In the genomic region with DNA sequence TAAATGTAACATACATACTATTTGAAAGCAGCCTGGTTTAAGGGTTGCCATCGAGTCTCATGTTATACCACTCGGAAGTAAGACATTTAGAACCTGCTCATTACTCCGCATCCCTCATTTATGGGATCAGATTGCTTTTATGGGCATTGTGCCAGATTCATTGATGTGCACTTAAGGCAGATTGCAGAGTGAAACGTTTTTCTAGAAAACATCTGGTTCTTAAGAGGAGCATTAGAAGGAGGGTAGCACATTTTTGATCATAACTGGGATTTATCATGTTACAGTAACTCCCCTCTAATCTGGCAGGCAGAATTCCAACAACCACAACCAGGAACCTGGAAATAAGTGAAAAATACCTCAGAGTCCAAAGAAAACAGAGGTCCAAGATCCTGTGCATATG, we compare ENCODE assay signal across 2 cellular contexts.
TF ChIP-seq lines count a peak whose summit lies in the region.

No MANE protein-coding gene starts in this region.

TF ChIP-seq in GM23338, 12 proteins besides CTCF, POLR2A, EP300 and RAD21 (continued from another document):
- TF ChIP-seq, protein P1, sequence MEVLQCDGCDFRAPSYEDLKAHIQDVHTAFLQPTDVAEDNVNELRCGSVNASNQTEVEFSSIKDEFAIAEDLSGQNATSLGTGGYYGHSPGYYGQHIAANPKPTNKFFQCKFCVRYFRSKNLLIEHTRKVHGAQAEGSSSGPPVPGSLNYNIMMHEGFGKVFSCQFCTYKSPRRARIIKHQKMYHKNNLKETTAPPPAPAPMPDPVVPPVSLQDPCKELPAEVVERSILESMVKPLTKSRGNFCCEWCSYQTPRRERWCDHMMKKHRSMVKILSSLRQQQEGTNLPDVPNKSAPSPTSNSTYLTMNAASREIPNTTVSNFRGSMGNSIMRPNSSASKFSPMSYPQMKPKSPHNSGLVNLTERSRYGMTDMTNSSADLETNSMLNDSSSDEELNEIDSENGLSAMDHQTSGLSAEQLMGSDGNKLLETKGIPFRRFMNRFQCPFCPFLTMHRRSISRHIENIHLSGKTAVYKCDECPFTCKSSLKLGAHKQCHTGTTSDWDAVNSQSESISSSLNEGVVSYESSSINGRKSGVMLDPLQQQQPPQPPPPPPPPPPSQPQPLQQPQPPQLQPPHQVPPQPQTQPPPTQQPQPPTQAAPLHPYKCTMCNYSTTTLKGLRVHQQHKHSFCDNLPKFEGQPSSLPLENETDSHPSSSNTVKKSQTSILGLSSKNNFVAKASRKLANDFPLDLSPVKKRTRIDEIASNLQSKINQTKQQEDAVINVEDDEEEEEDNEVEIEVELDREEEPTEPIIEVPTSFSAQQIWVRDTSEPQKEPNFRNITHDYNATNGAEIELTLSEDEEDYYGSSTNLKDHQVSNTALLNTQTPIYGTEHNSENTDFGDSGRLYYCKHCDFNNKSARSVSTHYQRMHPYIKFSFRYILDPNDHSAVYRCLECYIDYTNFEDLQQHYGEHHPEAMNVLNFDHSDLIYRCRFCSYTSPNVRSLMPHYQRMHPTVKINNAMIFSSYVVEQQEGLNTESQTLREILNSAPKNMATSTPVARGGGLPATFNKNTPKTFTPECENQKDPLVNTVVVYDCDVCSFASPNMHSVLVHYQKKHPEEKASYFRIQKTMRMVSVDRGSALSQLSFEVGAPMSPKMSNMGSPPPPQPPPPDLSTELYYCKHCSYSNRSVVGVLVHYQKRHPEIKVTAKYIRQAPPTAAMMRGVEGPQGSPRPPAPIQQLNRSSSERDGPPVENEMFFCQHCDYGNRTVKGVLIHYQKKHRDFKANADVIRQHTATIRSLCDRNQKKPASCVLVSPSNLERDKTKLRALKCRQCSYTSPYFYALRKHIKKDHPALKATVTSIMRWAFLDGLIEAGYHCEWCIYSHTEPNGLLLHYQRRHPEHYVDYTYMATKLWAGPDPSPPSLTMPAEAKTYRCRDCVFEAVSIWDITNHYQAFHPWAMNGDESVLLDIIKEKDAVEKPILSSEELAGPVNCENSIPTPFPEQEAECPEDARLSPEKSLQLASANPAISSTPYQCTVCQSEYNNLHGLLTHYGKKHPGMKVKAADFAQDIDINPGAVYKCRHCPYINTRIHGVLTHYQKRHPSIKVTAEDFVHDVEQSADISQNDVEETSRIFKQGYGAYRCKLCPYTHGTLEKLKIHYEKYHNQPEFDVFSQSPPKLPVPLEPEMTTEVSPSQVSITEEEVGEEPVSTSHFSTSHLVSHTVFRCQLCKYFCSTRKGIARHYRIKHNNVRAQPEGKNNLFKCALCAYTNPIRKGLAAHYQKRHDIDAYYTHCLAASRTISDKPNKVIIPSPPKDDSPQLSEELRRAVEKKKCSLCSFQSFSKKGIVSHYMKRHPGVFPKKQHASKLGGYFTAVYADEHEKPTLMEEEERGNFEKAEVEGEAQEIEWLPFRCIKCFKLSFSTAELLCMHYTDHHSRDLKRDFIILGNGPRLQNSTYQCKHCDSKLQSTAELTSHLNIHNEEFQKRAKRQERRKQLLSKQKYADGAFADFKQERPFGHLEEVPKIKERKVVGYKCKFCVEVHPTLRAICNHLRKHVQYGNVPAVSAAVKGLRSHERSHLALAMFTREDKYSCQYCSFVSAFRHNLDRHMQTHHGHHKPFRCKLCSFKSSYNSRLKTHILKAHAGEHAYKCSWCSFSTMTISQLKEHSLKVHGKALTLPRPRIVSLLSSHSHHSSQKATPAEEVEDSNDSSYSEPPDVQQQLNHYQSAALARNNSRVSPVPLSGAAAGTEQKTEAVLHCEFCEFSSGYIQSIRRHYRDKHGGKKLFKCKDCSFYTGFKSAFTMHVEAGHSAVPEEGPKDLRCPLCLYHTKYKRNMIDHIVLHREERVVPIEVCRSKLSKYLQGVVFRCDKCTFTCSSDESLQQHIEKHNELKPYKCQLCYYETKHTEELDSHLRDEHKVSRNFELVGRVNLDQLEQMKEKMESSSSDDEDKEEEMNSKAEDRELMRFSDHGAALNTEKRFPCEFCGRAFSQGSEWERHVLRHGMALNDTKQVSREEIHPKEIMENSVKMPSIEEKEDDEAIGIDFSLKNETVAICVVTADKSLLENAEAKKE (CRISPR knock-in tag; IDR thresholded peaks at IDR 0.05) = no peak
- TF ChIP-seq, protein P2, sequence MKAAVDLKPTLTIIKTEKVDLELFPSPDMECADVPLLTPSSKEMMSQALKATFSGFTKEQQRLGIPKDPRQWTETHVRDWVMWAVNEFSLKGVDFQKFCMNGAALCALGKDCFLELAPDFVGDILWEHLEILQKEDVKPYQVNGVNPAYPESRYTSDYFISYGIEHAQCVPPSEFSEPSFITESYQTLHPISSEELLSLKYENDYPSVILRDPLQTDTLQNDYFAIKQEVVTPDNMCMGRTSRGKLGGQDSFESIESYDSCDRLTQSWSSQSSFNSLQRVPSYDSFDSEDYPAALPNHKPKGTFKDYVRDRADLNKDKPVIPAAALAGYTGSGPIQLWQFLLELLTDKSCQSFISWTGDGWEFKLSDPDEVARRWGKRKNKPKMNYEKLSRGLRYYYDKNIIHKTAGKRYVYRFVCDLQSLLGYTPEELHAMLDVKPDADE (IDR thresholded peaks at IDR 0.05) = no peak
- TF ChIP-seq ZNF114 (CRISPR knock-in tag; IDR thresholded peaks at IDR 0.05) = no peak
- TF ChIP-seq NANOG (IDR thresholded peaks at IDR 0.05; ENCODE audit: borderline replicate concordance) = no peak
TF ChIP-seq in GM23338: peak in this region for 0.

TF ChIP-seq in SK-N-SH treated with all-trans-retinoic acid at 6 μM for 48 hours, 23 proteins besides CTCF, POLR2A, EP300 and RAD21 (continued from another document):
- TF ChIP-seq, protein P3, sequence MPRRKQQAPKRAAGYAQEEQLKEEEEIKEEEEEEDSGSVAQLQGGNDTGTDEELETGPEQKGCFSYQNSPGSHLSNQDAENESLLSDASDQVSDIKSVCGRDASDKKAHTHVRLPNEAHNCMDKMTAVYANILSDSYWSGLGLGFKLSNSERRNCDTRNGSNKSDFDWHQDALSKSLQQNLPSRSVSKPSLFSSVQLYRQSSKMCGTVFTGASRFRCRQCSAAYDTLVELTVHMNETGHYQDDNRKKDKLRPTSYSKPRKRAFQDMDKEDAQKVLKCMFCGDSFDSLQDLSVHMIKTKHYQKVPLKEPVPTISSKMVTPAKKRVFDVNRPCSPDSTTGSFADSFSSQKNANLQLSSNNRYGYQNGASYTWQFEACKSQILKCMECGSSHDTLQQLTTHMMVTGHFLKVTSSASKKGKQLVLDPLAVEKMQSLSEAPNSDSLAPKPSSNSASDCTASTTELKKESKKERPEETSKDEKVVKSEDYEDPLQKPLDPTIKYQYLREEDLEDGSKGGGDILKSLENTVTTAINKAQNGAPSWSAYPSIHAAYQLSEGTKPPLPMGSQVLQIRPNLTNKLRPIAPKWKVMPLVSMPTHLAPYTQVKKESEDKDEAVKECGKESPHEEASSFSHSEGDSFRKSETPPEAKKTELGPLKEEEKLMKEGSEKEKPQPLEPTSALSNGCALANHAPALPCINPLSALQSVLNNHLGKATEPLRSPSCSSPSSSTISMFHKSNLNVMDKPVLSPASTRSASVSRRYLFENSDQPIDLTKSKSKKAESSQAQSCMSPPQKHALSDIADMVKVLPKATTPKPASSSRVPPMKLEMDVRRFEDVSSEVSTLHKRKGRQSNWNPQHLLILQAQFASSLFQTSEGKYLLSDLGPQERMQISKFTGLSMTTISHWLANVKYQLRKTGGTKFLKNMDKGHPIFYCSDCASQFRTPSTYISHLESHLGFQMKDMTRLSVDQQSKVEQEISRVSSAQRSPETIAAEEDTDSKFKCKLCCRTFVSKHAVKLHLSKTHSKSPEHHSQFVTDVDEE (CRISPR knock-in tag; IDR thresholded peaks at IDR 0.05) = peak; percentile 74; the same call in 1 of the 2 replicates
- TF ChIP-seq TCF4 (CRISPR knock-in tag; IDR thresholded peaks at IDR 0.05; ENCODE audit: borderline replicate concordance) = peak; percentile 91
